9 cellular contexts compared by ENCODE assay signal in genomic region chr6:170024940-170025339, GRCh38.
DNase-seq lines count a peak whose midpoint lies in the region; ATAC-seq and TF ChIP-seq lines count a peak whose summit lies in the region.
"Had no signal": no experiment of that assay in that cellular context is flagged by ENCODE, and none has a peak within 500 bp of the region (broad histone marks: within the 10 kb centered on the region; RNA-seq: fewer than 3 reads in every experiment).

No MANE protein-coding gene starts in this region.

- TF ChIP-seq POLR2A in thyroid gland (IDR thresholded peaks at IDR 0.05), result no peak

- in situ Hi-C loops in astrocyte of the cerebellum (cut with HindIII; ENCODE audit: low sequenced_read_pairs), result no loop called here

- H3K4me1 ChIP-seq in hepatocyte (ENCODE audit: insufficient read depth) (peaks cover 21% of the 10 kb centered on the region), thyroid gland (peaks cover 14 to 29% of the 10 kb centered on the region in 2 donors)
- H3K4me1 ChIP-seq: parathyroid adenoma had no signal

- H3K9me2 ChIP-seq in hepatocyte (replicated peaks; ENCODE audit: insufficient read depth), result no peaks in the 10 kb centered on the region

- no peak overlapping the region for H3K4me3 Mint-ChIP-seq in activated naive CD4-positive, alpha-beta T cell treated with anti-CD3 and anti-CD28 coated beads, Interleukin-2, amount 10 ng/mL, durations not matched to agents 7 days and 5 days

- DNase-seq in NCI-H1092 (lab: John Stamatoyannopoulos, UW), result peak; percentile 90
- peak; percentile 16 for DNase-seq in astrocyte of the cerebellum (ENCODE audit: low read depth)
- DNase-seq in hepatocyte (ENCODE audit: low spot score), result peak; percentile 80
- DNase-seq in thyroid gland, result peak; percentile 54 to 60
- DNase-seq in D341Med (ENCODE audit: low spot score), result no peak
- no peak for DNase-seq in activated naive CD4-positive, alpha-beta T cell treated with anti-CD3 and anti-CD28 coated beads, Interleukin-2, amount 10 ng/mL, durations not matched to agents 7 days and 5 days
- DNase-seq: effector CD4-positive, alpha-beta T cell had no signal

- 54% methylated on average over 7 of the region's 7 CpGs for WGBS in hepatocyte (ENCODE audit: low lambda C conversion rate, missing lambda C conversion rate)
- WGBS in thyroid gland, 2 donors, result 20 to 30% methylated on average over 7 of the region's 7 CpGs

- no peaks in the 10 kb centered on the region for H3K36me3 Mint-ChIP-seq in activated naive CD4-positive, alpha-beta T cell treated with anti-CD3 and anti-CD28 coated beads, Interleukin-2, amount 10 ng/mL, durations not matched to agents 7 days and 5 days

- intact Hi-C loops in thyroid gland (cut with DNase I), result no loop called here

- CTCF ChIA-PET in activated naive CD4-positive, alpha-beta T cell treated with anti-CD3 and anti-CD28 coated beads, Interleukin-2, amount 10 ng/mL, durations not matched to agents 7 days and 5 days (lab: Charles Lee), result no interaction called here

- H3K4me3 ChIP-seq in astrocyte of the cerebellum (ENCODE audit: low read depth, low read length) (no peak overlapping the region), hepatocyte (no peak overlapping the region), thyroid gland (replicated peaks in 1 of 3) (no peak overlapping the region)

- no peaks in the 10 kb centered on the region for H4K20me1 ChIP-seq in hepatocyte (ENCODE audit: insufficient read depth, poor library complexity, severe bottlenecking)

- ATAC-seq in GM19035 (IDR thresholded peaks at IDR 0.05; ENCODE audit: unreplicated experiment), result no peak

- no peak overlapping the region for H2AFZ ChIP-seq in hepatocyte
- H2AFZ ChIP-seq: parathyroid adenoma had no signal

- no peaks in the 10 kb centered on the region for H3K9me3 Mint-ChIP-seq in activated naive CD4-positive, alpha-beta T cell treated with anti-CD3 and anti-CD28 coated beads, Interleukin-2, amount 10 ng/mL, durations not matched to agents 7 days and 5 days

- H3K79me2 ChIP-seq in hepatocyte, result no peaks in the 10 kb centered on the region
- H3K79me2 ChIP-seq: parathyroid adenoma had no signal

- H3K27me3 Mint-ChIP-seq in activated naive CD4-positive, alpha-beta T cell treated with anti-CD3 and anti-CD28 coated beads, Interleukin-2, amount 10 ng/mL, durations not matched to agents 7 days and 5 days, result peaks cover 24% of the 10 kb centered on the region

- H3K27me3 ChIP-seq in hepatocyte (no peaks in the 10 kb centered on the region), thyroid gland (peaks cover 3% of the 10 kb centered on the region)

- H3K4me1 Mint-ChIP-seq in activated naive CD4-positive, alpha-beta T cell treated with anti-CD3 and anti-CD28 coated beads, Interleukin-2, amount 10 ng/mL, durations not matched to agents 7 days and 5 days, result no peaks in the 10 kb centered on the region

- no peak overlapping the region for H3K27ac Mint-ChIP-seq in activated naive CD4-positive, alpha-beta T cell treated with anti-CD3 and anti-CD28 coated beads, Interleukin-2, amount 10 ng/mL, durations not matched to agents 7 days and 5 days

- TF ChIP-seq CTCF in astrocyte of the cerebellum (IDR thresholded peaks at IDR 0.05; ENCODE audit: low read depth, low read length, missing control alignments) (no peak), hepatocyte (IDR thresholded peaks at IDR 0.05; ENCODE audit: poor library complexity) (no peak), thyroid gland (IDR thresholded peaks at IDR 0.05) (no peak)

- no peaks in the 10 kb centered on the region for H3K36me3 ChIP-seq in hepatocyte (replicated peaks; ENCODE audit: insufficient read depth, low read depth)
- no peaks in the 10 kb centered on the region for H3K36me3 ChIP-seq in thyroid gland

- H3K4me2 ChIP-seq in hepatocyte, result no peak overlapping the region

- H3K9me3 ChIP-seq in hepatocyte (ENCODE audit: low read depth) (no peaks in the 10 kb centered on the region), thyroid gland (no peaks in the 10 kb centered on the region)

- H3K27ac ChIP-seq in hepatocyte (peak overlapping the region; percentile 59), thyroid gland (peak overlapping the region in 1 of 3 donors; percentile 82)
- H3K27ac ChIP-seq: parathyroid adenoma had no signal

Comparison
In these comparisons a context has a peak if more than half of its experiments do, and no peak if none do; other contexts are left out.
1. DNase-seq: peak in NCI-H1092 (single experiment), astrocyte of the cerebellum (single experiment), hepatocyte (single experiment) and thyroid gland (2 of 2); none in D341Med (single experiment) and activated naive CD4-positive, alpha-beta T cell treated with anti-CD3 and anti-CD28 coated beads, Interleukin-2, amount 10 ng/mL, durations not matched to agents 7 days and 5 days (single experiment).